In the genomic region with DNA sequence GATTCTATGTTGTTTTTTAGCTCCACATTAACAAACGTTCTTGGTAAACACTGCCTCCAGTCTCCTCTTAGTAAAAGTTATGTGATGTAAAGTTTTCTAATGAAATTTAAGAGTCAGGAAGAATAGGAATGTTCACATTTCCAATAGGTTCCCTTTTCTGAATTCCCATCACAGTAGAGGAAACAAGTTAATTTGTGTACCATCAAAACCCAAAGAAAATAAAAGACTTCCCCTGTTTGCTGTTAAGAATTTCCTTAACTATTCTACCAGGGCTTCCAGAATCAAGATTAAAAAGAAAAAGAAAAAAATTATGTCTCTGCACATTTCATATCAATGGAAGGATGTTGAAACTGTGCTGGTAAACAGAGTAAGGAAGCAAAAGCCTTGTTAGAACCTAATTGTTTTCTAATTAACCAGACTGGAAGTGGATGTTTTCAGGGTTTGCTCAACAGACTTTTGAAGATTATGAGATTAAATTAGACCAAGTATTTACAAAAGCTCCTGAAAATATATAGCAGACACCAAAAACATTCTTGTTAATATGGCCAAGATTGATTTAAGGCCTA, we compare ENCODE assay signal across 19 cellular contexts.
"Had no signal": no experiment of that assay in that cellular context is flagged by ENCODE, and none has a peak within 500 bp of the region (broad histone marks: within the 10 kb centered on the region; RNA-seq: fewer than 3 reads in every experiment).

No MANE protein-coding gene starts in this region.

- H3K27me3 Mint-ChIP-seq: dendritic cell treated with granulocyte-macrophage colony-stimulating factor and Interleukin-4, amounts not matched to agents 40 ng/mL and 50 ng/mL, for 4 days; naive B cell had no signal

- H3K4me3 Mint-ChIP-seq: dendritic cell treated with granulocyte-macrophage colony-stimulating factor and Interleukin-4, amounts not matched to agents 40 ng/mL and 50 ng/mL, for 4 days; naive B cell; nephron had no signal

- H3K27ac ChIP-seq: left lung, parathyroid adenoma, prostate gland, stomach had no signal

- H2AFZ ChIP-seq: parathyroid adenoma had no signal

- H3K79me2 ChIP-seq: parathyroid adenoma had no signal

- H3K27me3 ChIP-seq: left lung, stomach had no signal

- H3K9ac ChIP-seq: parathyroid adenoma had no signal

- H3K36me3 ChIP-seq: left lung, prostate gland, stomach had no signal

- H3K9me3 ChIP-seq: prostate gland had no signal

- H3K27ac Mint-ChIP-seq: dendritic cell treated with granulocyte-macrophage colony-stimulating factor and Interleukin-4, amounts not matched to agents 40 ng/mL and 50 ng/mL, for 4 days; naive B cell; nephron had no signal

- FAIRE-seq: colon had no signal

- H3K4me1 ChIP-seq: left lung, parathyroid adenoma, prostate gland, stomach had no signal

- ATAC-seq: left lung, sciatic nerve had no signal

- H3K4me1 Mint-ChIP-seq: naive B cell had no signal

- DNase-seq: cerebellar nuclear complex; foreskin melanocyte; islet precursor cell; left lung; mesendoderm; naive B cell; occipital lobe; retina; stimulated activated CD4-positive, alpha-beta T cell treated with anti-CD3 and anti-CD28 coated beads, Interleukin-12 subunit alpha, Interleukin-12 subunit beta, amount 100 ng/mL, for 4 hours; stimulated activated naive CD4-positive, alpha-beta T cell; stomach; trophoblast cell had no signal

- H3K4me3 ChIP-seq: left lung, prostate gland, skin epidermis, stomach had no signal

- H3K36me3 Mint-ChIP-seq: naive B cell had no signal
